In the genomic region with DNA sequence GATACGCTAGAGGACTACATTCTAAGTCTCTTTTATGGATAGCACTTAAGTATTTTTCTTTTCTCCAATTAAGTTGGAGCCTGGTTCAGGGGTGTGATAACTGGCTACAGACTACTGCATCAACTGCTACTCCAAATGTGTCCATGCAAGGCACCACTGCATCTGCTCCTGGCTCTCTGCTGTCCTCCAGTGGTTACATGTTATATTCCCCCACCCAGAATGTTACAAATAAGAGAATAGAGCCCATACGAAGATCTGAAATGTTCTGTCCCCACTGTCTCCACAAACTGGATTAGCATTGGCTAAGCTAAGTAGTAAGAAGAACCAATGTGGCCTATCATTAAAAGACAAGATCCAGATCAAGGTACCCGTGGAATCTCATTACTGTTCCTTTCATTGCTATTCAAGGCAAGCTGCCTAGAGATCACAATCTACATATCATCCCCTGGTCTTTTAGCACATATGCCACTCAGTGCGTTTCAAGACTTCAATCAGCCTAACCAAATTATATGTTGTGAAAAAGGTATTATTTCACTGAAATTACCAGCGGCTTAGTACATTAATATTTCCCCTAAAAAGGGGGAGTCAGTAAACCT, we compare ENCODE assay signal across 8 cellular contexts.
DNase-seq lines count a peak whose midpoint lies in the region; ATAC-seq, FAIRE-seq and TF ChIP-seq lines count a peak whose summit lies in the region.

No MANE protein-coding gene starts in this region.

- TF ChIP-seq CTCF in adrenal gland (IDR thresholded peaks at IDR 0.05), result peak; percentile 44 to 70 (median 64)
- peak in 2 of 5 experiments; percentile 33 to 37 for TF ChIP-seq CTCF in gastrocnemius medialis (IDR thresholded peaks at IDR 0.05 in 4 of 5, conservative IDR thresholded peaks at IDR 0.05 in 1 of 5)

- 45 to 67% (median 59%) methylated on average over 5 of the region's 5 CpGs for WGBS in adrenal gland, 4 donors

- TF ChIP-seq POLR2A in adrenal gland (IDR thresholded peaks at IDR 0.05) (no peak), gastrocnemius medialis (IDR thresholded peaks at IDR 0.05) (no peak)

- DNase-seq in H4 (ENCODE audit: low spot score) (peak; percentile 58), NCI-H2107 (lab: John Stamatoyannopoulos, UW) (peak; percentile 14), adrenal gland (peak in 6 of 7 donors; percentile 7 to 65 (median 32)), iPS DF 4.7 (ENCODE audit: extremely low read depth, low spot score) (peak; percentile 19), gastrocnemius medialis (no peak)
- DNase-seq in stimulated activated naive CD4-positive, alpha-beta T cell (lab: John Stamatoyannopoulos, UW), result no peak
- DNase-seq in stimulated activated naive CD4-positive, alpha-beta T cell treated with Interleukin-2 at 50 U/mL for 16 hours (lab: John Stamatoyannopoulos, UW), result no peak

- H3K4me1 ChIP-seq in adrenal gland (replicated peaks in 1 of 2) (peaks cover 0 to 5% of the 10 kb centered on the region in 2 donors), gastrocnemius medialis (no peaks in the 10 kb centered on the region)

- H3K9me3 ChIP-seq in adrenal gland (replicated peaks in 1 of 3) (peaks cover 0 to under 1% (median 0%) of the 10 kb centered on the region in 3 donors), gastrocnemius medialis (no peaks in the 10 kb centered on the region)

- H3K4me3 ChIP-seq in adrenal gland, result no peak overlapping the region
- no peak overlapping the region for H3K4me3 ChIP-seq in gastrocnemius medialis

- in situ Hi-C loops in gastrocnemius medialis (cut with MboI; ENCODE audit: low sequenced_read_pairs in 4 of 4), result no loop called here

- H3K27ac ChIP-seq in adrenal gland (no peak overlapping the region), gastrocnemius medialis (no peak overlapping the region)

- H3K27me3 ChIP-seq in adrenal gland, result no peaks in the 10 kb centered on the region
- no peaks in the 10 kb centered on the region for H3K27me3 ChIP-seq in gastrocnemius medialis

- intact Hi-C loops in adrenal gland (cut with DNase I) (no loop called here), gastrocnemius medialis (cut with DNase I; ENCODE audit: low total_unique reads) (no loop called here)

- H3K36me3 ChIP-seq in adrenal gland (replicated peaks in 1 of 2), result no peaks in the 10 kb centered on the region
- no peaks in the 10 kb centered on the region for H3K36me3 ChIP-seq in gastrocnemius medialis

- ATAC-seq in gastrocnemius medialis, result no peak

- FAIRE-seq in G401.6 (lab: Jason Lieb, UNC), result peak; percentile 87

Comparison
In these comparisons a context has a peak if more than half of its experiments do, and no peak if none do; other contexts are left out.
1. DNase-seq: peak in H4 (single experiment), NCI-H2107 (single experiment), adrenal gland (6 of 7) and iPS DF 4.7 (single experiment); none in stimulated activated naive CD4-positive, alpha-beta T cell (0 of 6), gastrocnemius medialis (0 of 2) and stimulated activated naive CD4-positive, alpha-beta T cell treated with Interleukin-2 at 50 U/mL for 16 hours (single experiment).